Comparison of ENCODE assay signal across 1 cellular context in genomic region chr6:33272358-33273128, GRCh38.
TF ChIP-seq lines count a peak whose summit lies in the region.

No MANE protein-coding gene starts in this region.

TF ChIP-seq in HCT116, 20 proteins besides CTCF, POLR2A, EP300 and RAD21:
- no peak for TF ChIP-seq MAX (IDR thresholded peaks at IDR 0.05)
- no peak for TF ChIP-seq SP1 (IDR thresholded peaks at IDR 0.05; ENCODE audit: low read depth)
